In genomic region chr15:60643490-60644040, GRCh38 we compare ENCODE assay signal across 17 cellular contexts.
DNase-seq lines count a peak whose midpoint lies in the region; ATAC-seq and TF ChIP-seq lines count a peak whose summit lies in the region.
"Had no signal": no experiment of that assay in that cellular context is flagged by ENCODE, and none has a peak within 500 bp of the region (broad histone marks: within the 10 kb centered on the region; RNA-seq: fewer than 3 reads in every experiment).

No MANE protein-coding gene starts in this region.

- H3K27ac ChIP-seq in left ventricle myocardium inferior (replicated peaks) = peak overlapping the region; percentile 27
- H3K27ac ChIP-seq in right cardiac atrium (ENCODE audit: low read length) = no peak overlapping the region
- H3K27ac ChIP-seq in iPS-20b (ENCODE audit: low read length) = peak overlapping the region; percentile 35
- H3K27ac ChIP-seq: HL-60 had no signal

- no peak for ATAC-seq in right cardiac atrium
- no peak for ATAC-seq in HG03025 (IDR thresholded peaks at IDR 0.05; ENCODE audit: low FRiP score, unreplicated experiment)

- intact Hi-C loops in left ventricle myocardium inferior (cut with micrococcal nuclease) (no loop called here), right cardiac atrium (cut with DNase I) (no loop called here)

- H3K36me3 ChIP-seq in left ventricle myocardium inferior (no peaks in the 10 kb centered on the region), iPS-20b (ENCODE audit: insufficient read depth, low read depth, low read length) (no peaks in the 10 kb centered on the region)

- peak overlapping the region; percentile 21; the same call in 1 of the 2 replicates for H3K9ac ChIP-seq in iPS-20b (ENCODE audit: low read depth, low read length)

- no peaks in the 10 kb centered on the region for H3K27me3 ChIP-seq in left ventricle myocardium inferior (ENCODE audit: low read depth)
- no peaks in the 10 kb centered on the region for H3K27me3 ChIP-seq in right cardiac atrium (ENCODE audit: control insufficient read depth, insufficient read depth)
- no peaks in the 10 kb centered on the region for H3K27me3 ChIP-seq in iPS-20b (ENCODE audit: insufficient read depth, low read length)

- 37% methylated on average over 2 of the region's 2 CpGs for WGBS in right cardiac atrium

- no peak for TF ChIP-seq CTCF in left ventricle myocardium inferior (IDR thresholded peaks at IDR 0.05; ENCODE audit: borderline replicate concordance)

- no peak overlapping the region for H3K4me3 ChIP-seq in left ventricle myocardium inferior
- no peak overlapping the region for H3K4me3 ChIP-seq in right cardiac atrium (ENCODE audit: low read length)
- H3K4me3 ChIP-seq in iPS-20b (ENCODE audit: low read length) = 0 out of 2 replicates have a peak overlapping the region, but pooled peaks have one; percentile 23

- DNase-seq in left ventricle myocardium inferior (no peak), right cardiac atrium (no peak), cerebellar cortex (ENCODE audit: low spot score) (peak; percentile 14), SK-N-DZ (ENCODE audit: low spot score) (no peak), DMS79 (lab: John Stamatoyannopoulos, UW) (no peak)
- DNase-seq in stimulated activated CD4-positive, alpha-beta T cell treated with anti-CD3 and anti-CD28 coated beads, Interleukin-4, amount 100 ng/mL, for 4 hours = no peak
- DNase-seq: C1 segment of cervical spinal cord, GF-D8, KBM-7, MV-4-11, NCI-H1417, NCI-H1930, NCI-H446 treated with DMSO at 0.1 percent for 48 hours, NCI-H774 had no signal

- H3K4me1 ChIP-seq in left ventricle myocardium inferior (peaks cover 13% of the 10 kb centered on the region), right cardiac atrium (ENCODE audit: control insufficient read depth, insufficient read depth, low read length) (peaks cover 2% of the 10 kb centered on the region), iPS-20b (ENCODE audit: insufficient read depth, low read length) (peaks cover 24% of the 10 kb centered on the region)

- no peaks in the 10 kb centered on the region for H3K9me3 ChIP-seq in left ventricle myocardium inferior (replicated peaks)
- no peaks in the 10 kb centered on the region for H3K9me3 ChIP-seq in right cardiac atrium (ENCODE audit: control insufficient read depth, low read length)
- no peaks in the 10 kb centered on the region for H3K9me3 ChIP-seq in iPS-20b (ENCODE audit: insufficient read depth, low read depth, low read length)
